8 cellular contexts compared by ENCODE assay signal in genomic region chr1:43947061-43947889, GRCh38. TPM values are rescaled to one million over a fixed set of nuclear protein-coding genes. Genes with fewer than 3 reads are reported as not detected.
A peak's percentile ranks its signal among the peaks of the same experiment; 100 is the strongest.
DNase-seq lines count a peak whose midpoint lies in the region; ATAC-seq, FAIRE-seq and TF ChIP-seq lines count a peak whose summit lies in the region.

No MANE protein-coding gene starts in this region.

- peak overlapping the region; percentile 97 for H3K27ac ChIP-seq in HUES64 (ENCODE audit: low read depth, low read length)
- peak overlapping the region; percentile 100 for H3K27ac ChIP-seq in brain microvascular endothelial cell
- H3K27ac ChIP-seq in liver (ENCODE audit: low read depth in 1 of 2, low read length in 2 of 2) = peak overlapping the region; percentile 89 to 98

- H3K27me3 Mint-ChIP-seq in type B pancreatic cell = peaks cover 4% of the 10 kb centered on the region

- peak; percentile 63 for DNase-seq in GM12891 (ENCODE audit: insufficient read length, low spot score)
- DNase-seq in brain microvascular endothelial cell = no peak
- DNase-seq in type B pancreatic cell (ENCODE audit: extremely low spot score, unreplicated experiment) = no peak
- no peak for DNase-seq in NCI-H1694 (lab: John Stamatoyannopoulos, UW)

- H3K9me3 ChIP-seq in HUES64 (ENCODE audit: insufficient read depth, low read depth, low read length) (no peaks in the 10 kb centered on the region), liver (ENCODE audit: control insufficient read depth in 4 of 4, low read length in 3 of 4) (no peaks in the 10 kb centered on the region)

- TF ChIP-seq CTCF in brain microvascular endothelial cell (IDR thresholded peaks at IDR 0.05; ENCODE audit: low read depth, low read length, missing control alignments) = peak; percentile 1
- no peak for TF ChIP-seq CTCF in liver (IDR thresholded peaks at IDR 0.05; ENCODE audit: low read depth, low read length, missing input control)
- TF ChIP-seq CTCF in type B pancreatic cell (conservative IDR thresholded peaks at IDR 0.05) = no peak

- 9% methylated on average over 27 of the region's 27 CpGs for WGBS in HUES64
- 8% methylated on average over 27 of the region's 27 CpGs for WGBS in liver

- no peak for FAIRE-seq in GM12891 (lab: Jason Lieb, UNC)

- in situ Hi-C loops in brain microvascular endothelial cell (cut with HindIII; ENCODE audit: low pct_ligation_motif_present, low sequenced_read_pairs) = loop anchor here (25.0 kb wide), 1 partner anchor 185 kb away; no protein-coding TSS in a partner anchor

- H3K4me3 ChIP-seq in HUES64 (ENCODE audit: low read length) (peak overlapping the region; percentile 95), brain microvascular endothelial cell (ENCODE audit: low read depth, low read length) (peak overlapping the region; percentile 90), liver (ENCODE audit: low read depth in 1 of 3, low read length in 3 of 3) (peak overlapping the region; percentile 78 to 99 (median 85))

- H3K36me3 ChIP-seq in HUES64 (ENCODE audit: insufficient read depth, low read length) (peaks cover 12% of the 10 kb centered on the region), brain microvascular endothelial cell (replicated peaks) (peaks cover 8% of the 10 kb centered on the region), liver (ENCODE audit: control insufficient read depth in 4 of 4, insufficient read depth in 3 of 4, low read depth in 1 of 4, low read length in 3 of 4) (peaks cover 0 to 6% (median 0%) of the 10 kb centered on the region in 4 donors)

- no peak for TF ChIP-seq POLR2A in GM12891 (IDR thresholded peaks at IDR 0.05; ENCODE audit: low read depth, low read length)

- H3K27me3 ChIP-seq in HUES64 (ENCODE audit: insufficient read depth, low read length) (no peaks in the 10 kb centered on the region), brain microvascular endothelial cell (replicated peaks) (no peaks in the 10 kb centered on the region), liver (ENCODE audit: control insufficient read depth in 4 of 4, insufficient read depth in 4 of 4, low read length in 3 of 4) (no peaks in the 10 kb centered on the region)

- H3K4me1 ChIP-seq in HUES64 (ENCODE audit: insufficient read depth, low read length) = peaks cover 12% of the 10 kb centered on the region; the same call in 1 of the 2 replicates
- peaks cover 5 to 28% (median 22%) of the 10 kb centered on the region in 4 donors for H3K4me1 ChIP-seq in liver (ENCODE audit: control insufficient read depth in 4 of 4, insufficient read depth in 4 of 4, low read length in 3 of 4)

- peaks cover 31% of the 10 kb centered on the region for H3K4me1 Mint-ChIP-seq in type B pancreatic cell (ENCODE audit: unreplicated experiment)

- no peak for ATAC-seq in GM19397 (IDR thresholded peaks at IDR 0.05; ENCODE audit: unreplicated experiment)
- ATAC-seq in HG03280 (IDR thresholded peaks at IDR 0.05; ENCODE audit: unreplicated experiment) = no peak

- peak overlapping the region; percentile 91 for H3K4me3 Mint-ChIP-seq in type B pancreatic cell

- H3K9me3 Mint-ChIP-seq in type B pancreatic cell = no peaks in the 10 kb centered on the region

- no peak for TF ChIP-seq RAD21 in liver (IDR thresholded peaks at IDR 0.05)

- H3K9ac ChIP-seq in HUES64 (ENCODE audit: low read depth, low read length) (peak overlapping the region; percentile 97), liver (ENCODE audit: low read depth in 1 of 2, low read length in 2 of 2) (peak overlapping the region; percentile 8 to 84)

- H3K27ac Mint-ChIP-seq in type B pancreatic cell = peak overlapping the region; percentile 90

- peaks cover 6% of the 10 kb centered on the region for H3K36me3 Mint-ChIP-seq in type B pancreatic cell

TF ChIP-seq in GM12891, 5 proteins besides CTCF, POLR2A, EP300 and RAD21:
- TF ChIP-seq POLR2AphosphoS5 (IDR thresholded peaks at IDR 0.05; ENCODE audit: low read depth, low read length) (no peak), TAF1 (IDR thresholded peaks at IDR 0.05; ENCODE audit: low read depth, low read length) (no peak; the same call in 1 of the 2 replicates), POU2F2 (IDR thresholded peaks at IDR 0.05; ENCODE audit: low read depth, low read length) (no peak)
TF ChIP-seq in GM12891: peak in this region for 0.

TF ChIP-seq in liver, 16 proteins besides CTCF, POLR2A, EP300 and RAD21:
- no peak for TF ChIP-seq TAF1 (conservative IDR thresholded peaks at IDR 0.05)
- no peak for TF ChIP-seq RXRA (IDR thresholded peaks at IDR 0.05)
- TF ChIP-seq GABPA (IDR thresholded peaks at IDR 0.05 in 1 of 2, conservative IDR thresholded peaks at IDR 0.05 in 1 of 2) = no peak
- TF ChIP-seq FOXA1 (IDR thresholded peaks at IDR 0.05) = no peak
- TF ChIP-seq JUND (IDR thresholded peaks at IDR 0.05) = no peak
- TF ChIP-seq EGR1 (IDR thresholded peaks at IDR 0.05; ENCODE audit: low read depth in 2 of 2) = no peak
- no peak for TF ChIP-seq MAX (IDR thresholded peaks at IDR 0.05)
- no peak for TF ChIP-seq HNF4G (IDR thresholded peaks at IDR 0.05)

RNA-seq across cellular contexts. Expression of gene IPO13, which starts 0.5 kb away (rescaled TPM):
- polyA plus RNA-seq in GM12891 (2012; ENCODE audit: low read depth, missing spikeins) = 9.3 TPM
- polyA plus RNA-seq in HUES64 (2013, experiment 1 of 2) = 16.5 TPM
- 12.1 TPM for polyA plus RNA-seq in HUES64 (2013, experiment 2 of 2)
- total RNA-seq in liver (10 to 100 TPM in 1 of 2 donors, 1 to 10 TPM in 1; 9.1 to 15.1 TPM), type B pancreatic cell (ENCODE audit: low replicate concordance) (31.5 and 39.4 TPM in 2 replicates)
- 10 to 100 TPM in 1 of 2 donors, 1 to 10 TPM in 1; 8.6 to 12.0 TPM for polyA plus RNA-seq in liver

RNA-seq across cellular contexts. Expression of gene ARTN, which starts 13.7 kb away (rescaled TPM):
- polyA plus RNA-seq in GM12891 (2012; ENCODE audit: low read depth, missing spikeins) = 2.9 TPM
- 5.1 TPM for polyA plus RNA-seq in HUES64 (2013, experiment 1 of 2)
- polyA plus RNA-seq in HUES64 (2013, experiment 2 of 2) = 6.8 TPM
- total RNA-seq in liver (under 1 TPM in 1 of 2 donors, not detected in 1; 0.08 TPM), type B pancreatic cell (ENCODE audit: low replicate concordance) (6.4 and 7.2 TPM in 2 replicates)
- under 1 TPM in 1 of 2 donors, not detected in 1; 0.05 TPM for polyA plus RNA-seq in liver

RNA-seq across cellular contexts. Expression of gene DPH2, which starts 22.5 kb away (rescaled TPM):
- 25.5 TPM for polyA plus RNA-seq in GM12891 (2012; ENCODE audit: low read depth, missing spikeins)
- polyA plus RNA-seq in HUES64 (2013, experiment 1 of 2) = 46.3 TPM
- 36.1 TPM for polyA plus RNA-seq in HUES64 (2013, experiment 2 of 2)
- total RNA-seq in liver = 10 to 100 TPM in 1 of 2 donors, 1 to 10 TPM in 1; 9.3 to 20.9 TPM
- 10 to 100 TPM; 13.0 to 17.7 TPM for polyA plus RNA-seq in liver
- total RNA-seq in type B pancreatic cell (ENCODE audit: low replicate concordance) = 25.7 and 30.2 TPM in 2 replicates

RNA-seq across cellular contexts. Expression of gene ATP6V0B, which starts 27.5 kb away (rescaled TPM):
- polyA plus RNA-seq in GM12891 (2012; ENCODE audit: low read depth, missing spikeins) = 66.5 TPM
- polyA plus RNA-seq in HUES64 (2013, experiment 1 of 2) = 126 TPM
- polyA plus RNA-seq in HUES64 (2013, experiment 2 of 2) = 103 TPM
- total RNA-seq in liver (10 to 100 TPM; 69.5 to 99.5 TPM), type B pancreatic cell (ENCODE audit: low replicate concordance) (115 and 135 TPM in 2 replicates)
- 100 to 1,000 TPM; 158 to 277 TPM for polyA plus RNA-seq in liver

RNA-seq across cellular contexts. Expression of gene B4GALT2, which starts 31.7 kb away (rescaled TPM):
- polyA plus RNA-seq in GM12891 (2012; ENCODE audit: low read depth, missing spikeins) = 15.6 TPM
- 55.9 TPM for polyA plus RNA-seq in HUES64 (2013, experiment 1 of 2)
- polyA plus RNA-seq in HUES64 (2013, experiment 2 of 2) = 64.7 TPM
- total RNA-seq in liver (10 to 100 TPM; 12.8 to 19.4 TPM), type B pancreatic cell (ENCODE audit: low replicate concordance) (44.3 and 54.8 TPM in 2 replicates)
- 10 to 100 TPM in 1 of 2 donors, 1 to 10 TPM in 1; 2.9 to 31.5 TPM for polyA plus RNA-seq in liver
